ENCODE assay signal across 8 cellular contexts in the genomic region with DNA sequence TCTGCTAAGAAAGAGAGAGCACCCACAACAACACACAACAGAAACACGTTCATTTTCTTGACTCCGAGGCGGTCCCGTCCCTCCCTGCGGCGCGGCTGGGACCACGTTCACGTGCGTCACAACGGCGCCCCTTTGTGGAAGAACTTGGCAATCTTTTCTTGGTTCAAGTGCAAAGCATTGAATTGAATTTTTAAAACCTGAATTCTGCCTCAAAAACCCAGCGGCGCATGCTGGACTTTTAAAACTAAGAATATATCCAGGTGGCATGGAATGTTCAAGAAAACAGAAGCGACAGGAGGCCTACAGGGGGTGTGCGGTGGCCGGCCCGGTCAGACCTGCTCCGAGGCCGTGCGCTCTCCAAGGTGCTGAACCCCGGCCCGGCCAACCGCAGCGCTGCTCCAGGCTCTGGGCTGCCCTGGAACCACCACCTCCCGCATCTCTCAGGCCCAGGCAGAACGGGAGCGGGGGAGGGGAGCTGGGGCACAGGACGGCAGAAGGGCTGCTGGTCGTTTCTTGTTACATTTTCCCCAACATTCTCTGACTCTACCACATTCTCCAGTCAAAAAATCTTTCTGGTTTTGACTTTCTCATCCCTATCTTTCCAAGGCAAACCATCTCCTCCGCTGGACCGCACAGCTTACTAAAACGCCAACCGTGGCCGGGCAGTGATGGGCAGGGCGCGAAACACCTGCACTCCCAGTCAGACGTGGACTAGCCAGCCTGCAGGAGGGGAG. TPM values are rescaled to one million over a fixed set of nuclear protein-coding genes. Genes with fewer than 3 reads are reported as not detected.
DNase-seq lines count a peak whose midpoint lies in the region; ATAC-seq and TF ChIP-seq lines count a peak whose summit lies in the region.

No MANE protein-coding gene starts in this region.

- CTCF ChIA-PET in GM10248 (lab: Yijun Ruan, JAX), result interaction anchor here (1.2 to 3.8 kb wide), 3 partner anchors 9 to 64 kb away, joined by 3 to 19 read pairs (median 6); no protein-coding TSS in a partner anchor

- no peaks in the 10 kb centered on the region for H3K27me3 Mint-ChIP-seq in central memory CD8-positive, alpha-beta T cell

- H3K4me3 Mint-ChIP-seq in central memory CD8-positive, alpha-beta T cell, result peak overlapping the region; percentile 32

- TF ChIP-seq CTCF in GM10248 (IDR thresholded peaks at IDR 0.05; ENCODE audit: control extremely low read depth, extremely low read depth, low read depth, missing control alignments), result peak; percentile 65

- H3K27ac Mint-ChIP-seq in central memory CD8-positive, alpha-beta T cell (ENCODE audit: low read depth), result peak overlapping the region; percentile 55

- DNase-seq in GM10248 (ENCODE audit: extremely low spot score), result peak; percentile 79
- DNase-seq in NCI-H2081 treated with DMSO at 0.1 percent for 48 hours (lab: John Stamatoyannopoulos, UW), result peak; percentile 14
- DNase-seq in activated CD4-positive, alpha-beta T cell treated with anti-CD3 and anti-CD28 coated beads for 4 hours, result peak; percentile 71 to 78
- peak; percentile 59 to 66 for DNase-seq in central memory CD8-positive, alpha-beta T cell (ENCODE audit: low spot score in 2 of 2)
- DNase-seq in left colon, result peak; percentile 56 to 83
- DNase-seq in stimulated activated CD4-positive, alpha-beta T cell treated with anti-CD3 and anti-CD28 coated beads, Interleukin-4, amount 100 ng/mL, for 4 hours, result peak; percentile 72 to 73

- peaks cover 12% of the 10 kb centered on the region for H3K36me3 Mint-ChIP-seq in central memory CD8-positive, alpha-beta T cell (ENCODE audit: insufficient read depth)

- H3K9me3 Mint-ChIP-seq in central memory CD8-positive, alpha-beta T cell, result no peaks in the 10 kb centered on the region

- no peak for ATAC-seq in central memory CD8-positive, alpha-beta T cell (replicated peaks; ENCODE audit: extremely low read depth, poor library complexity, severe bottlenecking)
- ATAC-seq in left colon (peak; percentile 48), HG02642 (IDR thresholded peaks at IDR 0.05; ENCODE audit: poor library complexity, unreplicated experiment) (no peak), GM21619 (IDR thresholded peaks at IDR 0.05; ENCODE audit: unreplicated experiment) (no peak)

- peaks cover 22% of the 10 kb centered on the region for H3K4me1 Mint-ChIP-seq in central memory CD8-positive, alpha-beta T cell

- POLR2A ChIA-PET in GM10248 (lab: Yijun Ruan, JAX), result interaction anchor here (0.5 kb wide), 1 partner anchor 799 kb away, joined by 3 read pairs; no protein-coding TSS in a partner anchor

- intact Hi-C loops in left colon (cut with DNase I, micrococcal nuclease), result loop anchor here (5.0 kb wide), 2 partner anchors 57 to 62 kb away; partner anchors contain the start of gene TEX19 (in 1 of the 2)

RNA-seq across cellular contexts. Expression of gene HEXD, which starts 3.4 kb away (rescaled TPM):
- total RNA-seq in left colon, result 10 to 100 TPM; 27.7 to 32.0 TPM

RNA-seq across cellular contexts. Expression of gene OGFOD3, which starts 3.7 kb away (rescaled TPM):
- 10 to 100 TPM; 28.8 to 31.1 TPM for total RNA-seq in left colon

RNA-seq across cellular contexts. Expression of gene CYBC1, which starts 35.8 kb away (rescaled TPM):
- total RNA-seq in left colon, result 10 to 100 TPM; 60.8 to 77.8 TPM

RNA-seq across cellular contexts. Expression of gene UTS2R, which starts 43.1 kb away (rescaled TPM):
- total RNA-seq in left colon, result not detected

RNA-seq across cellular contexts. Expression of gene NARF, which starts 43.8 kb away (rescaled TPM):
- 10 to 100 TPM; 47.6 to 50.9 TPM for total RNA-seq in left colon

Comparison
In these comparisons a context has a peak if more than half of its experiments do, and no peak if none do; other contexts are left out.
1. DNase-seq: peak in every context shown above with its lines; median percentile 79 in GM10248; 74 in activated CD4-positive, alpha-beta T cell treated with anti-CD3 and anti-CD28 coated beads for 4 hours; 72 in stimulated activated CD4-positive, alpha-beta T cell treated with anti-CD3 and anti-CD28 coated beads, Interleukin-4, amount 100 ng/mL, for 4 hours; 70 in left colon; 62 in central memory CD8-positive, alpha-beta T cell; 14 in NCI-H2081 treated with DMSO at 0.1 percent for 48 hours.